In genomic region chr3:126913524-126913923, GRCh38 we compare ENCODE assay signal across 13 cellular contexts.
DNase-seq lines count a peak whose midpoint lies in the region; ATAC-seq, FAIRE-seq and TF ChIP-seq lines count a peak whose summit lies in the region.
"Had no signal": no experiment of that assay in that cellular context is flagged by ENCODE, and none has a peak within 500 bp of the region (broad histone marks: within the 10 kb centered on the region; RNA-seq: fewer than 3 reads in every experiment).

No MANE protein-coding gene starts in this region.

- FAIRE-seq in GM12891 (lab: Jason Lieb, UNC) = peak; percentile 81

- H3K36me3 Mint-ChIP-seq in dendritic cell treated with granulocyte-macrophage colony-stimulating factor and Interleukin-4, amounts not matched to agents 40 ng/mL and 50 ng/mL, for 4 days (ENCODE audit: low read depth) = peaks cover 14% of the 10 kb centered on the region

- DNase-seq in CD1c-positive myeloid dendritic cell (ENCODE audit: extremely low spot score) (peak; percentile 27), GM12891 (ENCODE audit: insufficient read length, low spot score) (no peak), RPMI8226 (peak; percentile 95), cortex of kidney (lab: John Stamatoyannopoulos, UW) (no peak), activated gamma-delta T cell (lab: John Stamatoyannopoulos, UW) (no peak)
- DNase-seq: amygdala, heart right ventricle, KG1, NCI-H187 treated with DMSO at 0.1 percent for 48 hours, upper lobe of right lung had no signal

- H3K27ac Mint-ChIP-seq in dendritic cell treated with granulocyte-macrophage colony-stimulating factor and Interleukin-4, amounts not matched to agents 40 ng/mL and 50 ng/mL, for 4 days = peak overlapping the region; percentile 25

- intact Hi-C loops in dendritic cell treated with granulocyte-macrophage colony-stimulating factor and Interleukin-4, amounts not matched to agents 40 ng/mL and 50 ng/mL, for 4 days (cut with micrococcal nuclease) = loop anchor here (2.0 kb wide), 1 partner anchor 59 kb away; no protein-coding TSS in a partner anchor

- H3K4me1 Mint-ChIP-seq in dendritic cell treated with granulocyte-macrophage colony-stimulating factor and Interleukin-4, amounts not matched to agents 40 ng/mL and 50 ng/mL, for 4 days (ENCODE audit: low read depth) = peaks cover 53% of the 10 kb centered on the region

- peaks cover 50% of the 10 kb centered on the region for H3K27me3 Mint-ChIP-seq in dendritic cell treated with granulocyte-macrophage colony-stimulating factor and Interleukin-4, amounts not matched to agents 40 ng/mL and 50 ng/mL, for 4 days

- no peak for TF ChIP-seq POLR2A in GM12891 (IDR thresholded peaks at IDR 0.05; ENCODE audit: low read depth, low read length)

- H3K9me3 Mint-ChIP-seq in dendritic cell treated with granulocyte-macrophage colony-stimulating factor and Interleukin-4, amounts not matched to agents 40 ng/mL and 50 ng/mL, for 4 days = no peaks in the 10 kb centered on the region

- peak overlapping the region; percentile 9 for H3K4me3 Mint-ChIP-seq in dendritic cell treated with granulocyte-macrophage colony-stimulating factor and Interleukin-4, amounts not matched to agents 40 ng/mL and 50 ng/mL, for 4 days

- ATAC-seq in GM21390 (IDR thresholded peaks at IDR 0.05; ENCODE audit: unreplicated experiment) (no peak), HG02852 (IDR thresholded peaks at IDR 0.05; ENCODE audit: unreplicated experiment) (no peak)
- ATAC-seq: heart right ventricle, upper lobe of right lung had no signal

TF ChIP-seq in GM12891, 5 proteins besides CTCF, POLR2A, EP300 and RAD21:
- no peak for TF ChIP-seq TAF1 (IDR thresholded peaks at IDR 0.05; ENCODE audit: low read depth, low read length)
- TF ChIP-seq POLR2AphosphoS5 (IDR thresholded peaks at IDR 0.05; ENCODE audit: low read depth, low read length) = no peak
- TF ChIP-seq SPI1 (IDR thresholded peaks at IDR 0.05; ENCODE audit: low read depth, low read length) = no peak
- TF ChIP-seq POU2F2 (IDR thresholded peaks at IDR 0.05; ENCODE audit: low read depth, low read length) = no peak
- TF ChIP-seq PAX5 (IDR thresholded peaks at IDR 0.05; ENCODE audit: insufficient read depth, low read length, severe bottlenecking) = no peak
TF ChIP-seq in GM12891: peak in this region for 0.

Comparison
In these comparisons a context has a peak if more than half of its experiments do, and no peak if none do; other contexts are left out.
1. DNase-seq: peak in CD1c-positive myeloid dendritic cell (single experiment) and RPMI8226 (single experiment); none in GM12891 (single experiment), cortex of kidney (single experiment) and activated gamma-delta T cell (single experiment).